24 cellular contexts compared by ENCODE assay signal in genomic region chr10:1529806-1530413, GRCh38.
"Had no signal": no experiment of that assay in that cellular context is flagged by ENCODE, and none has a peak within 500 bp of the region (broad histone marks: within the 10 kb centered on the region; RNA-seq: fewer than 3 reads in every experiment).

No MANE protein-coding gene starts in this region.

- H3K9me3 Mint-ChIP-seq: activated CD8-positive, alpha-beta T cell treated with anti-CD3 and anti-CD28 coated beads for 36 hours; activated naive CD4-positive, alpha-beta T cell treated with anti-CD3 and anti-CD28 coated beads, Interleukin-2, amount 50 U/mL, for 24 hours; activated T-cell treated with anti-CD3 and anti-CD28 coated beads, Interleukin-2, amount 50 U/mL, for 72 hours; activated T-helper 2 cell treated with anti-CD3 and anti-CD28 coated beads, Interferon-gamma antibody, Interleukin-2, Interleukin-4, amounts not matched to agents 10 μg/mL and 5 μg/mL and 100 μg/mL, durations not matched to agents 14 hours and 24 hours and 36 hours; central memory CD8-positive, alpha-beta T cell had no signal

- ATAC-seq: activated CD8-positive, alpha-beta T cell treated with anti-CD3 and anti-CD28 coated beads for 36 hours; activated T-cell treated with anti-CD3 and anti-CD28 coated beads, Interleukin-2, amount 50 U/mL, for 72 hours; T-helper 17 cell had no signal

- H3K27ac ChIP-seq: KMS-11 had no signal

- H3K4me1 Mint-ChIP-seq: activated naive CD4-positive, alpha-beta T cell treated with anti-CD3 and anti-CD28 coated beads, Interleukin-2, amount 50 U/mL, for 24 hours had no signal

- H3K4me3 Mint-ChIP-seq: activated CD8-positive, alpha-beta T cell treated with anti-CD3 and anti-CD28 coated beads for 36 hours; activated naive CD4-positive, alpha-beta T cell treated with anti-CD3 and anti-CD28 coated beads, Interleukin-2, amount 50 U/mL, for 24 hours; activated T-cell treated with anti-CD3 and anti-CD28 coated beads, Interleukin-2, amount 50 U/mL, for 72 hours; brain; central memory CD8-positive, alpha-beta T cell; T-helper 17 cell had no signal

- DNase-seq: activated CD4-positive, alpha-beta T cell treated with anti-CD3 and anti-CD28 coated beads, Interleukin-2, amount 50 U/mL, for 1 hour; activated CD4-positive, CD25-positive, alpha-beta regulatory T cell; activated CD8-positive, alpha-beta memory T cell treated with anti-CD3 and anti-CD28 coated beads, Interleukin-2, amount 50 U/mL, for 4 hours; activated CD8-positive, alpha-beta T cell treated with anti-CD3 and anti-CD28 coated beads for 36 hours; activated T-cell treated with anti-CD3 and anti-CD28 coated beads, Interleukin-2, amount 50 U/mL, for 72 hours; amniotic stem cell; NCI-H1092; NCI-H1417 treated with DMSO at 0.1 percent for 48 hours; NCI-H1694; NCI-H2029; NCI-H2107; NCI-H2171 treated with DMSO at 0.1 percent for 48 hours; NCI-H345; NCI-H510A; NCI-H526 treated with DMSO at 0.1 percent for 48 hours; NCI-H82; SIG-M5; T-helper 17 cell; T-helper 9 cell had no signal

- H3K27ac Mint-ChIP-seq: activated CD8-positive, alpha-beta T cell treated with anti-CD3 and anti-CD28 coated beads for 36 hours; activated naive CD4-positive, alpha-beta T cell treated with anti-CD3 and anti-CD28 coated beads, Interleukin-2, amount 50 U/mL, for 24 hours; activated T-cell treated with anti-CD3 and anti-CD28 coated beads, Interleukin-2, amount 50 U/mL, for 72 hours; activated T-helper 2 cell treated with anti-CD3 and anti-CD28 coated beads, Interferon-gamma antibody, Interleukin-2, Interleukin-4, amounts not matched to agents 10 μg/mL and 5 μg/mL and 100 μg/mL, durations not matched to agents 14 hours and 24 hours and 36 hours; T-helper 17 cell had no signal

- H3K4me2 ChIP-seq: KMS-11 had no signal

- H3K36me3 Mint-ChIP-seq: activated naive CD4-positive, alpha-beta T cell treated with anti-CD3 and anti-CD28 coated beads, Interleukin-2, amount 50 U/mL, for 24 hours; brain had no signal

- H3K9ac ChIP-seq: KMS-11 had no signal
